1 cellular context compared by ENCODE assay signal in genomic region chr2:218719457-218719856, GRCh38.
TF ChIP-seq lines count a peak whose summit lies in the region.

No MANE protein-coding gene starts in this region.

TF ChIP-seq in K562, 482 proteins besides CTCF, POLR2A, EP300 and RAD21:
- peak; percentile 79 for TF ChIP-seq C11orf30 (IDR thresholded peaks at IDR 0.05; ENCODE audit: low read depth)
- TF ChIP-seq MNT (conservative IDR thresholded peaks at IDR 0.05) = no peak
- TF ChIP-seq ZNF316 (IDR thresholded peaks at IDR 0.05) = peak; percentile 81
- TF ChIP-seq ELF4 (CRISPR knock-in tag; IDR thresholded peaks at IDR 0.05) = no peak
- peak; percentile 77 for TF ChIP-seq NFE2 (IDR thresholded peaks at IDR 0.05; ENCODE audit: low read depth)
- peak; percentile 66 for TF ChIP-seq MAFG (tag; conservative IDR thresholded peaks at IDR 0.05)
